ENCODE assay signal across 10 cellular contexts in genomic region chr4:6658204-6658585, GRCh38. TPM values are rescaled to one million over a fixed set of nuclear protein-coding genes. Genes with fewer than 3 reads are reported as not detected.
DNase-seq lines count a peak whose midpoint lies in the region; ATAC-seq and TF ChIP-seq lines count a peak whose summit lies in the region.
"Had no signal": no experiment of that assay in that cellular context is flagged by ENCODE, and none has a peak within 500 bp of the region (broad histone marks: within the 10 kb centered on the region; RNA-seq: fewer than 3 reads in every experiment).

No MANE protein-coding gene starts in this region.

- peak overlapping the region in 1 of 2 donors; percentile 55 for H3K4me3 ChIP-seq in gastroesophageal sphincter
- H3K4me3 ChIP-seq in sigmoid colon, result peak overlapping the region in 3 of 4 donors; percentile 40 to 52 (median 50)
- no peak overlapping the region for H3K4me3 ChIP-seq in Karpas-422 (ENCODE audit: low read length)

- H3K27me3 Mint-ChIP-seq in CD4-positive, alpha-beta T cell, result peaks cover 24% of the 10 kb centered on the region
- H3K27me3 Mint-ChIP-seq in T-helper 17 cell, result no peaks in the 10 kb centered on the region

- TF ChIP-seq POLR2A in gastroesophageal sphincter (IDR thresholded peaks at IDR 0.05) (no peak), sigmoid colon (IDR thresholded peaks at IDR 0.05) (no peak)

- ATAC-seq in CD4-positive, alpha-beta T cell (ENCODE audit: poor library complexity), result no peak
- ATAC-seq in T-helper 17 cell (no peak), gastroesophageal sphincter (peak; percentile 13), HG03108 (IDR thresholded peaks at IDR 0.05; ENCODE audit: unreplicated experiment) (no peak), GM18867 (IDR thresholded peaks at IDR 0.05; ENCODE audit: unreplicated experiment) (no peak)

- no peak for TF ChIP-seq CTCF in CD4-positive, alpha-beta T cell (IDR thresholded peaks at IDR 0.05)
- TF ChIP-seq CTCF in gastroesophageal sphincter (IDR thresholded peaks at IDR 0.05), result no peak
- no peak for TF ChIP-seq CTCF in sigmoid colon (IDR thresholded peaks at IDR 0.05)

- H3K4me1 Mint-ChIP-seq in CD4-positive, alpha-beta T cell (ENCODE audit: low read depth), result no peaks in the 10 kb centered on the region
- H3K4me1 Mint-ChIP-seq in T-helper 17 cell, result no peaks in the 10 kb centered on the region

- H3K27ac Mint-ChIP-seq in CD4-positive, alpha-beta T cell, result peak overlapping the region; percentile 27
- H3K27ac Mint-ChIP-seq in T-helper 17 cell, result no peak overlapping the region

- CTCF ChIA-PET in CD4-positive, alpha-beta T cell (lab: Charles Lee), result interaction anchor here (1.8 kb wide), 1 partner anchor 17 kb away, joined by 5 read pairs; no protein-coding TSS in a partner anchor

- no peak overlapping the region for H3K9ac ChIP-seq in Karpas-422 (ENCODE audit: low read length)

- intact Hi-C loops in CD4-positive, alpha-beta T cell (cut with DNase I, micrococcal nuclease), result no loop called here
- intact Hi-C loops in sigmoid colon (cut with DNase I), result loop anchor here (2.0 kb wide), 1 partner anchor 17 kb away; the partner anchor contains the start of gene MRFAP1

- no peaks in the 10 kb centered on the region for H3K9me3 Mint-ChIP-seq in CD4-positive, alpha-beta T cell

- H3K4me1 ChIP-seq in gastroesophageal sphincter, result peaks cover 0 to 16% (median 0%) of the 10 kb centered on the region in 3 donors
- peaks cover 0 to 15% (median 7%) of the 10 kb centered on the region in 4 donors for H3K4me1 ChIP-seq in sigmoid colon
- H3K4me1 ChIP-seq in Karpas-422 (ENCODE audit: low read length), result no peaks in the 10 kb centered on the region

- H3K36me3 ChIP-seq in gastroesophageal sphincter, result no peaks in the 10 kb centered on the region
- no peaks in the 10 kb centered on the region for H3K36me3 ChIP-seq in sigmoid colon
- H3K36me3 ChIP-seq in Karpas-422 (ENCODE audit: insufficient read depth, low read length), result no peaks in the 10 kb centered on the region

- no peaks in the 10 kb centered on the region for H4K20me1 ChIP-seq in Karpas-422 (ENCODE audit: insufficient read depth, low read depth, low read length)

- no peaks in the 10 kb centered on the region for H3K9me2 ChIP-seq in Karpas-422 (replicated peaks; ENCODE audit: insufficient read depth, low read length)

- TF ChIP-seq EP300 in gastroesophageal sphincter (IDR thresholded peaks at IDR 0.05) (no peak), sigmoid colon (IDR thresholded peaks at IDR 0.05) (no peak)

- POLR2A ChIA-PET in CD4-positive, alpha-beta T cell (lab: Charles Lee), result interaction anchor here (0.9 to 4.9 kb wide), 9 partner anchors 11 to 409 kb away, joined by 3 to 56 read pairs (median 4); partner anchors contain the start of genes MRFAP1 and MRFAP1L1

- 79 to 80% methylated on average over 1 to 3 of the region's 7 CpGs for WGBS in gastroesophageal sphincter (ENCODE audit: low coverage in 1 of 2), 2 donors
- WGBS in sigmoid colon, 2 donors, result 83 to 94% methylated on average over 7 of the region's 7 CpGs

- no peaks in the 10 kb centered on the region for H3K27me3 ChIP-seq in CD4-positive, alpha-beta T cell (ENCODE audit: control insufficient read depth, insufficient read depth, low read length)
- no peaks in the 10 kb centered on the region for H3K27me3 ChIP-seq in gastroesophageal sphincter
- H3K27me3 ChIP-seq in sigmoid colon, result no peaks in the 10 kb centered on the region
- H3K27me3 ChIP-seq in Karpas-422 (ENCODE audit: low read length), result no peaks in the 10 kb centered on the region

- H3K79me2 ChIP-seq in Karpas-422 (ENCODE audit: low read length), result no peaks in the 10 kb centered on the region

- no peaks in the 10 kb centered on the region for H3K36me3 Mint-ChIP-seq in CD4-positive, alpha-beta T cell (ENCODE audit: low read depth)
- peaks cover 2% of the 10 kb centered on the region for H3K36me3 Mint-ChIP-seq in T-helper 17 cell (ENCODE audit: low read depth)

- H3K4me2 ChIP-seq in Karpas-422 (ENCODE audit: low read depth, low read length, poor library complexity, severe bottlenecking), result no peak overlapping the region

- H3K27ac ChIP-seq in CD4-positive, alpha-beta T cell (ENCODE audit: low read depth, low read length), result no peak overlapping the region
- H3K27ac ChIP-seq in gastroesophageal sphincter (peak overlapping the region; percentile 13 to 84 (median 75)), sigmoid colon (peak overlapping the region; percentile 62 to 75 (median 70)), Karpas-422 (ENCODE audit: low read length) (no peak overlapping the region)

- DNase-seq in CD4-positive, alpha-beta T cell, result no peak
- DNase-seq in T-helper 17 cell (no peak), sigmoid colon (no peak), NCI-H2081 treated with DMSO at 0.1 percent for 48 hours (lab: John Stamatoyannopoulos, UW) (no peak), Karpas-422 (no peak)
- DNase-seq: COR-L47, NCI-H187 had no signal

- no peak overlapping the region for H2AFZ ChIP-seq in Karpas-422 (ENCODE audit: low read length)

- H3K4me3 Mint-ChIP-seq in CD4-positive, alpha-beta T cell, result peak overlapping the region; percentile 79
- H3K4me3 Mint-ChIP-seq in T-helper 17 cell, result peak overlapping the region; percentile 80

- H3K9me3 ChIP-seq in CD4-positive, alpha-beta T cell (ENCODE audit: control insufficient read depth, low read length), result no peaks in the 10 kb centered on the region
- H3K9me3 ChIP-seq in T-helper 17 cell (ENCODE audit: control insufficient read depth, low read length, poor library complexity, severe bottlenecking), result no peaks in the 10 kb centered on the region
- H3K9me3 ChIP-seq in gastroesophageal sphincter, result no peaks in the 10 kb centered on the region
- no peaks in the 10 kb centered on the region for H3K9me3 ChIP-seq in sigmoid colon
- H3K9me3 ChIP-seq in Karpas-422 (ENCODE audit: low read length), result no peaks in the 10 kb centered on the region

RNA-seq across cellular contexts. Expression of gene MRFAP1, which starts 17.7 kb away (rescaled TPM):
- 100 to 1,000 TPM; 172 to 181 TPM for total RNA-seq in CD4-positive, alpha-beta T cell
- total RNA-seq in T-helper 17 cell (100 to 1,000 TPM; 158 to 163 TPM), gastroesophageal sphincter (100 to 1,000 TPM; 202 to 358 (median 277) TPM), sigmoid colon (100 to 1,000 TPM; 196 to 226 (median 211) TPM)
- polyA plus RNA-seq in sigmoid colon, result 100 to 1,000 TPM; 252 to 261 (median 259) TPM
- 28.8 and 50.7 TPM in 2 replicates for total RNA-seq in Karpas-422 (2014; rRNA removed; shearing (Covaris generic); ENCODE audit: low replicate concordance)

RNA-seq across cellular contexts. Expression of gene S100P, which starts 35.5 kb away (rescaled TPM):
- total RNA-seq in CD4-positive, alpha-beta T cell, result 1 to 10 TPM in 1 of 2 experiments, under 1 TPM in 1; 0.58 to 2.8 TPM
- total RNA-seq in T-helper 17 cell (1 to 10 TPM; 2.1 to 3.8 TPM), gastroesophageal sphincter (1 to 10 TPM in 1 of 4 donors, under 1 TPM in 1, not detected in 2; 0.94 to 9.7 TPM), sigmoid colon (under 1 TPM in 1 of 4 donors, not detected in 3; 0.41 TPM)
- polyA plus RNA-seq in sigmoid colon, result 100 to 1,000 TPM; 110 to 488 (median 396) TPM
- total RNA-seq in Karpas-422 (2014; rRNA removed; shearing (Covaris generic); ENCODE audit: low replicate concordance), result not detected in 2 replicates

RNA-seq across cellular contexts. Expression of gene MRFAP1L1, which starts 51.5 kb away (rescaled TPM):
- total RNA-seq in CD4-positive, alpha-beta T cell, result 10 to 100 TPM; 26.6 to 27.0 TPM
- total RNA-seq in T-helper 17 cell (10 to 100 TPM; 29.3 to 33.0 TPM), gastroesophageal sphincter (10 to 100 TPM; 59.2 to 74.1 (median 66.8) TPM), sigmoid colon (10 to 100 TPM; 53.5 to 82.8 (median 64.8) TPM)
- polyA plus RNA-seq in sigmoid colon, result 10 to 100 TPM; 40.7 to 49.0 (median 48.6) TPM
- 41.9 and 62.3 TPM in 2 replicates for total RNA-seq in Karpas-422 (2014; rRNA removed; shearing (Covaris generic); ENCODE audit: low replicate concordance)

RNA-seq across cellular contexts. Expression of gene BLOC1S4, which starts 57.8 kb away (rescaled TPM):
- 10 to 100 TPM; 24.6 to 27.6 TPM for total RNA-seq in CD4-positive, alpha-beta T cell
- total RNA-seq in T-helper 17 cell (10 to 100 TPM; 19.2 to 20.8 TPM), gastroesophageal sphincter (10 to 100 TPM; 10.1 to 20.7 (median 18.7) TPM), sigmoid colon (10 to 100 TPM in 3 of 4 donors, 1 to 10 TPM in 1; 9.1 to 19.7 (median 14.6) TPM)
- 10 to 100 TPM; 12.4 to 14.1 (median 13.2) TPM for polyA plus RNA-seq in sigmoid colon
- 13.9 and 29.1 TPM in 2 replicates for total RNA-seq in Karpas-422 (2014; rRNA removed; shearing (Covaris generic); ENCODE audit: low replicate concordance)

Comparison
In these comparisons a context has a peak if more than half of its experiments do, and no peak if none do; other contexts are left out.
1. H3K27ac ChIP-seq: peak in gastroesophageal sphincter (4 of 4) and sigmoid colon (4 of 4); none in CD4-positive, alpha-beta T cell (single experiment) and Karpas-422 (single experiment).